ENCODE assay signal across 17 cellular contexts in genomic region chr7:46279290-46279689, GRCh38.
DNase-seq lines count a peak whose midpoint lies in the region; ATAC-seq and TF ChIP-seq lines count a peak whose summit lies in the region.
"Had no signal": no experiment of that assay in that cellular context is flagged by ENCODE, and none has a peak within 500 bp of the region (broad histone marks: within the 10 kb centered on the region; RNA-seq: fewer than 3 reads in every experiment).

No MANE protein-coding gene starts in this region.

- peaks cover 20% of the 10 kb centered on the region for H3K9me3 Mint-ChIP-seq in mesothelial cell of epicardium

- WGBS in neuronal stem cell (ENCODE audit: extremely low coverage in 2 of 2, insufficient read length in 2 of 2, insufficient replicate concordance in 1 of 2), 2 donors = no CpG with 5 or more reads among the region's 2 CpGs

- H3K27me3 ChIP-seq in kidney epithelial cell (ENCODE audit: control insufficient read depth, insufficient read depth, low read length) = no peaks in the 10 kb centered on the region
- H3K27me3 ChIP-seq in neuronal stem cell (ENCODE audit: control insufficient read depth in 3 of 3, insufficient read depth in 3 of 3, low read depth in 1 of 3, low read length in 3 of 3) = no peaks in the 10 kb centered on the region
- H3K27me3 ChIP-seq: BLaER1 had no signal

- H3K9me3 ChIP-seq in neuronal stem cell (replicated peaks in 1 of 2; ENCODE audit: control insufficient read depth in 2 of 2, insufficient read depth in 1 of 2, low read depth in 1 of 2, low read length in 2 of 2) = peaks cover 2% of the 10 kb centered on the region in 2 donors
- H3K9me3 ChIP-seq: A549, BLaER1, Caco-2 had no signal

- no peak overlapping the region for H2BK12ac ChIP-seq in neuronal stem cell (ENCODE audit: low read length)

- H3K4me1 ChIP-seq in neuronal stem cell (ENCODE audit: control insufficient read depth in 2 of 2, insufficient read depth in 1 of 2, low read depth in 1 of 2, low read length in 2 of 2) = peaks cover 9 to 30% of the 10 kb centered on the region in 2 donors
- H3K4me1 ChIP-seq: BLaER1 had no signal

- ATAC-seq in GM21515 (IDR thresholded peaks at IDR 0.05; ENCODE audit: unreplicated experiment) (no peak), HG02885 (IDR thresholded peaks at IDR 0.05; ENCODE audit: poor library complexity, unreplicated experiment) (no peak)
- ATAC-seq: A549 had no signal

- H3K79me1 ChIP-seq in neuronal stem cell (ENCODE audit: low read depth, low read length) = no peaks in the 10 kb centered on the region

- H4K91ac ChIP-seq in neuronal stem cell (ENCODE audit: low read depth, low read length, poor library complexity) = no peak overlapping the region

- H3K18ac ChIP-seq in neuronal stem cell (ENCODE audit: low read length) = no peak overlapping the region

- H3K14ac ChIP-seq in neuronal stem cell (ENCODE audit: low read length) = no peak overlapping the region

- no peak overlapping the region for H3K23ac ChIP-seq in neuronal stem cell (ENCODE audit: low read depth, low read length, poor library complexity)

- no peak overlapping the region for H2BK5ac ChIP-seq in neuronal stem cell (ENCODE audit: low read length)

- no peak overlapping the region for H3K4me2 ChIP-seq in neuronal stem cell (ENCODE audit: insufficient read depth, low read length, poor library complexity, severe bottlenecking)
- H3K4me2 ChIP-seq: A549, BLaER1 had no signal

- no peak overlapping the region for H3K9ac ChIP-seq in neuronal stem cell (ENCODE audit: low read depth, low read length, poor library complexity)
- H3K9ac ChIP-seq: BLaER1 had no signal

- no peak overlapping the region for H3K27ac Mint-ChIP-seq in mesothelial cell of epicardium
- H3K27ac Mint-ChIP-seq: CD8-positive, alpha-beta memory T cell; H9; IgD-negative memory B cell had no signal

- no peak overlapping the region for H3K4me3 ChIP-seq in kidney epithelial cell (ENCODE audit: low read depth, low read length)
- H3K4me3 ChIP-seq in neuronal stem cell (ENCODE audit: low read length in 2 of 2) = no peak overlapping the region
- H3K4me3 ChIP-seq: A549, BLaER1 had no signal

- no peak overlapping the region for H2BK120ac ChIP-seq in neuronal stem cell (ENCODE audit: low read depth, low read length)

- no peak overlapping the region for H2AK5ac ChIP-seq in neuronal stem cell (ENCODE audit: low read depth, low read length)

- peak; percentile 25 for DNase-seq in HK-2 (ENCODE audit: unreplicated experiment)
- peak; percentile 82 for DNase-seq in kidney epithelial cell (ENCODE audit: low read depth)
- DNase-seq in neuronal stem cell (ENCODE audit: low spot score) = no peak
- no peak for DNase-seq in mesothelial cell of epicardium (ENCODE audit: low spot score in 2 of 2, unreplicated experiment in 2 of 2)
- no peak for DNase-seq in cerebellar cortex (ENCODE audit: low spot score)
- DNase-seq: Caco-2; CD8-positive, alpha-beta memory T cell; DMS 273 treated with DMSO at 0.1 percent for 48 hours; DMS79; EL; GOT3; H9 had no signal

- no peak overlapping the region for H2AFZ ChIP-seq in neuronal stem cell (ENCODE audit: low read length)

- H2BK15ac ChIP-seq in neuronal stem cell (ENCODE audit: low read length) = no peak overlapping the region

- no peak overlapping the region for H3K4ac ChIP-seq in neuronal stem cell (ENCODE audit: low read length)

- no peak overlapping the region for H3K4me3 Mint-ChIP-seq in mesothelial cell of epicardium
- H3K4me3 Mint-ChIP-seq: CD8-positive, alpha-beta memory T cell; H9; IgD-negative memory B cell had no signal

- TF ChIP-seq CTCF in kidney epithelial cell (IDR thresholded peaks at IDR 0.05; ENCODE audit: insufficient read depth, low read length, poor library complexity, severe bottlenecking) = no peak
- TF ChIP-seq CTCF in mesothelial cell of epicardium (IDR thresholded peaks at IDR 0.05; ENCODE audit: unreplicated experiment) = no peak

- no peak overlapping the region for H4K8ac ChIP-seq in neuronal stem cell (ENCODE audit: low read depth, low read length)

- H3K36me3 ChIP-seq in kidney epithelial cell (ENCODE audit: control insufficient read depth, insufficient read depth, low read length) = no peaks in the 10 kb centered on the region
- H3K36me3 ChIP-seq in neuronal stem cell (replicated peaks in 1 of 2; ENCODE audit: control insufficient read depth in 2 of 2, insufficient read depth in 2 of 2, low read length in 2 of 2) = no peaks in the 10 kb centered on the region
- H3K36me3 ChIP-seq: BLaER1 had no signal

- H3K36me3 Mint-ChIP-seq in mesothelial cell of epicardium = peaks cover 2% of the 10 kb centered on the region
- H3K36me3 Mint-ChIP-seq: CD8-positive, alpha-beta memory T cell; IgD-negative memory B cell had no signal

- no peaks in the 10 kb centered on the region for H3K27me3 Mint-ChIP-seq in mesothelial cell of epicardium (ENCODE audit: low read depth)
- H3K27me3 Mint-ChIP-seq: CD8-positive, alpha-beta memory T cell; IgD-negative memory B cell had no signal

- H3K4me1 Mint-ChIP-seq in mesothelial cell of epicardium = peaks cover 22% of the 10 kb centered on the region
- H3K4me1 Mint-ChIP-seq: CD8-positive, alpha-beta memory T cell; IgD-negative memory B cell had no signal

- peak overlapping the region; percentile 51 for H3K27ac ChIP-seq in neuronal stem cell (replicated peaks; ENCODE audit: low read length)
- H3K27ac ChIP-seq: A549, BLaER1 had no signal

Comparison
In these comparisons a context has a peak if more than half of its experiments do, and no peak if none do; other contexts are left out.
1. DNase-seq: peak in HK-2 (single experiment) and kidney epithelial cell (single experiment); none in neuronal stem cell (single experiment), mesothelial cell of epicardium (0 of 2) and cerebellar cortex (single experiment).